In genomic region chr13:96661612-96662011, GRCh38 we compare ENCODE assay signal across 39 cellular contexts.
"Had no signal": no experiment of that assay in that cellular context is flagged by ENCODE, and none has a peak within 500 bp of the region (broad histone marks: within the 10 kb centered on the region; RNA-seq: fewer than 3 reads in every experiment).

No MANE protein-coding gene starts in this region.

- H3K36me3 Mint-ChIP-seq: activated naive CD4-positive, alpha-beta T cell treated with anti-CD3 and anti-CD28 coated beads, Interleukin-2, amount 10 ng/mL, durations not matched to agents 7 days and 5 days; activated naive CD8-positive, alpha-beta T cell; activated naive CD8-positive, alpha-beta T cell treated with anti-CD3 and anti-CD28 coated beads for 36 hours; activated naive CD8-positive, alpha-beta T cell treated with anti-CD3 and anti-CD28 coated beads, Interleukin-2, amount 10 ng/mL, durations not matched to agents 7 days and 5 days; brain had no signal

- H3K27ac Mint-ChIP-seq: activated naive CD4-positive, alpha-beta T cell treated with anti-CD3 and anti-CD28 coated beads for 36 hours; activated naive CD4-positive, alpha-beta T cell treated with anti-CD3 and anti-CD28 coated beads, Interleukin-2, amount 10 ng/mL, durations not matched to agents 7 days and 5 days; activated naive CD4-positive, alpha-beta T cell treated with anti-CD3 and anti-CD28 coated beads, Interleukin-2, amount 50 U/mL, for 24 hours; activated naive CD4-positive, alpha-beta T cell treated with anti-CD3 and anti-CD28 coated beads, Interleukin-2, amount 50 U/mL, for 72 hours; activated naive CD8-positive, alpha-beta T cell; activated naive CD8-positive, alpha-beta T cell treated with anti-CD3 and anti-CD28 coated beads for 36 hours; activated naive CD8-positive, alpha-beta T cell treated with anti-CD3 and anti-CD28 coated beads, Interleukin-2, amount 10 ng/mL, durations not matched to agents 7 days and 5 days; activated naive CD8-positive, alpha-beta T cell treated with anti-CD3 and anti-CD28 coated beads, Interleukin-2, amount 50 U/mL, for 24 hours; activated T-cell treated with anti-CD3 and anti-CD28 coated beads, Interleukin-2, amount 50 U/mL, for 24 hours; activated T-cell treated with anti-CD3 and anti-CD28 coated beads, Interleukin-2, amount 50 U/mL, for 72 hours; activated T-helper 1 cell treated with anti-CD3 and anti-CD28 coated beads, Interleukin-12 subunit alpha, Interleukin-12 subunit beta, Interleukin-2, Interleukin-4 antibody, amounts not matched to agents 30 ng/mL and 10 ng/mL and 1 ng/mL, durations not matched to agents 14 hours and 24 hours and 36 hours; activated T-helper 17 cell treated with anti-CD3 and anti-CD28 coated beads, Interleukin-2, amount 50 U/mL, for 72 hours; activated T-helper 2 cell treated with anti-CD3 and anti-CD28 coated beads, Interferon-gamma antibody, Interleukin-2, Interleukin-4, amounts not matched to agents 10 μg/mL and 5 μg/mL and 100 μg/mL, durations not matched to agents 14 hours and 24 hours and 36 hours; brain had no signal

- FAIRE-seq: astrocyte, bronchial epithelial cell, colon had no signal

- H3K4me1 Mint-ChIP-seq: activated naive CD4-positive, alpha-beta T cell treated with anti-CD3 and anti-CD28 coated beads, Interleukin-2, amount 10 ng/mL, durations not matched to agents 7 days and 5 days; activated naive CD4-positive, alpha-beta T cell treated with anti-CD3 and anti-CD28 coated beads, Interleukin-2, amount 50 U/mL, for 24 hours; activated naive CD8-positive, alpha-beta T cell treated with anti-CD3 and anti-CD28 coated beads for 36 hours; activated naive CD8-positive, alpha-beta T cell treated with anti-CD3 and anti-CD28 coated beads, Interleukin-2, amount 10 ng/mL, durations not matched to agents 7 days and 5 days; activated naive CD8-positive, alpha-beta T cell treated with anti-CD3 and anti-CD28 coated beads, Interleukin-2, amount 50 U/mL, for 24 hours; activated T-helper 17 cell treated with anti-CD3 and anti-CD28 coated beads, Interleukin-2, amount 50 U/mL, for 72 hours; brain; central memory CD8-positive, alpha-beta T cell had no signal

- H3K4me1 ChIP-seq: adrenal gland, ascending aorta, body of pancreas had no signal

- DNase-seq: activated effector memory CD4-positive, alpha-beta T cell treated with anti-CD3 and anti-CD28 coated beads, Interleukin-2, amount 50 U/mL, for 16 hours; activated effector memory CD4-positive, alpha-beta T cell treated with Interleukin-2 at 50 U/mL for 16 hours; activated gamma-delta T cell; activated gamma-delta T cell treated with Interleukin-2 at 50 U/mL for 16 hours; activated naive CD4-positive, alpha-beta T cell; activated naive CD4-positive, alpha-beta T cell treated with anti-CD3 and anti-CD28 coated beads for 36 hours; activated naive CD4-positive, alpha-beta T cell treated with anti-CD3 and anti-CD28 coated beads, Interleukin-2, amount 10 ng/mL, durations not matched to agents 7 days and 5 days; activated naive CD4-positive, alpha-beta T cell treated with anti-CD3 and anti-CD28 coated beads, Interleukin-2, amount 50 U/mL, for 16 hours; activated naive CD4-positive, alpha-beta T cell treated with Interleukin-2 at 50 U/mL for 16 hours; activated naive CD8-positive, alpha-beta T cell treated with anti-CD3 and anti-CD28 coated beads for 36 hours; activated naive CD8-positive, alpha-beta T cell treated with anti-CD3 and anti-CD28 coated beads, Interleukin-2, amount 10 ng/mL, durations not matched to agents 7 days and 5 days; activated naive CD8-positive, alpha-beta T cell treated with anti-CD3 and anti-CD28 coated beads, Interleukin-2, amount 50 U/mL, for 24 hours; activated T-cell treated with anti-CD3 and anti-CD28 coated beads, Interleukin-2, amount 50 U/mL, for 24 hours; activated T-cell treated with anti-CD3 and anti-CD28 coated beads, Interleukin-2, amount 50 U/mL, for 4 hours; activated T-cell treated with anti-CD3 and anti-CD28 coated beads, Interleukin-2, amount 50 U/mL, for 48 hours; activated T-cell treated with anti-CD3 and anti-CD28 coated beads, Interleukin-2, amount 50 U/mL, for 72 hours; adrenal gland; amniotic stem cell; amygdala; anterior cingulate cortex; aorta; body of pancreas; brain microvascular endothelial cell; caudate nucleus; central memory CD4-positive, alpha-beta T cell; cerebellar nuclear complex had no signal

- H3K4me3 Mint-ChIP-seq: activated naive CD4-positive, alpha-beta T cell treated with anti-CD3 and anti-CD28 coated beads for 36 hours; activated naive CD4-positive, alpha-beta T cell treated with anti-CD3 and anti-CD28 coated beads, Interleukin-2, amount 10 ng/mL, durations not matched to agents 7 days and 5 days; activated naive CD4-positive, alpha-beta T cell treated with anti-CD3 and anti-CD28 coated beads, Interleukin-2, amount 50 U/mL, for 24 hours; activated naive CD8-positive, alpha-beta T cell; activated naive CD8-positive, alpha-beta T cell treated with anti-CD3 and anti-CD28 coated beads for 36 hours; activated naive CD8-positive, alpha-beta T cell treated with anti-CD3 and anti-CD28 coated beads, Interleukin-2, amount 10 ng/mL, durations not matched to agents 7 days and 5 days; activated naive CD8-positive, alpha-beta T cell treated with anti-CD3 and anti-CD28 coated beads, Interleukin-2, amount 50 U/mL, for 24 hours; activated T-cell treated with anti-CD3 and anti-CD28 coated beads, Interleukin-2, amount 50 U/mL, for 24 hours; activated T-cell treated with anti-CD3 and anti-CD28 coated beads, Interleukin-2, amount 50 U/mL, for 4 hours; activated T-cell treated with anti-CD3 and anti-CD28 coated beads, Interleukin-2, amount 50 U/mL, for 72 hours; activated T-helper 1 cell treated with anti-CD3 and anti-CD28 coated beads, Interleukin-12 subunit alpha, Interleukin-12 subunit beta, Interleukin-2, Interleukin-4 antibody, amounts not matched to agents 30 ng/mL and 10 ng/mL and 1 ng/mL, durations not matched to agents 14 hours and 24 hours and 36 hours; activated T-helper 17 cell treated with anti-CD3 and anti-CD28 coated beads, Interleukin-2, amount 50 U/mL, for 72 hours; brain; central memory CD8-positive, alpha-beta T cell had no signal

- ATAC-seq: activated naive CD4-positive, alpha-beta T cell treated with anti-CD3 and anti-CD28 coated beads, Interleukin-2, amount 50 U/mL, for 72 hours; activated naive CD8-positive, alpha-beta T cell treated with anti-CD3 and anti-CD28 coated beads, Interleukin-2, amount 50 U/mL, for 24 hours; activated T-cell treated with anti-CD3 and anti-CD28 coated beads, Interleukin-2, amount 50 U/mL, for 4 hours; activated T-cell treated with anti-CD3 and anti-CD28 coated beads, Interleukin-2, amount 50 U/mL, for 72 hours; activated T-helper 17 cell treated with anti-CD3 and anti-CD28 coated beads, Interleukin-2, amount 50 U/mL, for 72 hours; body of pancreas had no signal

- H3K4me3 ChIP-seq: adrenal gland, ascending aorta, body of pancreas, cardiac muscle cell had no signal

- H3K36me3 ChIP-seq: adrenal gland, ascending aorta, brain microvascular endothelial cell, cardiac muscle cell had no signal

- H3K27me3 ChIP-seq: adrenal gland, ascending aorta, body of pancreas, brain microvascular endothelial cell, cardiac muscle cell had no signal

- H3K27me3 Mint-ChIP-seq: activated naive CD4-positive, alpha-beta T cell treated with anti-CD3 and anti-CD28 coated beads, Interleukin-2, amount 10 ng/mL, durations not matched to agents 7 days and 5 days; activated naive CD4-positive, alpha-beta T cell treated with anti-CD3 and anti-CD28 coated beads, Interleukin-2, amount 50 U/mL, for 24 hours; activated naive CD8-positive, alpha-beta T cell; activated naive CD8-positive, alpha-beta T cell treated with anti-CD3 and anti-CD28 coated beads for 36 hours; activated naive CD8-positive, alpha-beta T cell treated with anti-CD3 and anti-CD28 coated beads, Interleukin-2, amount 10 ng/mL, durations not matched to agents 7 days and 5 days; activated naive CD8-positive, alpha-beta T cell treated with anti-CD3 and anti-CD28 coated beads, Interleukin-2, amount 50 U/mL, for 24 hours; activated T-cell treated with anti-CD3 and anti-CD28 coated beads, Interleukin-2, amount 50 U/mL, for 24 hours; activated T-helper 17 cell treated with anti-CD3 and anti-CD28 coated beads, Interleukin-2, amount 50 U/mL, for 72 hours; brain; central memory CD8-positive, alpha-beta T cell had no signal

- H3K27ac ChIP-seq: adrenal gland, ascending aorta, body of pancreas, brain microvascular endothelial cell, cardiac muscle cell had no signal
